16 cellular contexts compared by ENCODE assay signal in genomic region chr3:79618883-79619282, GRCh38.
"Had no signal": no experiment of that assay in that cellular context is flagged by ENCODE, and none has a peak within 500 bp of the region (broad histone marks: within the 10 kb centered on the region; RNA-seq: fewer than 3 reads in every experiment).

No MANE protein-coding gene starts in this region.

- H3K4me1 ChIP-seq: adrenal gland, left ventricle myocardium inferior, tibial nerve had no signal

- H3K9me3 ChIP-seq: neutrophil had no signal

- H3K36me3 Mint-ChIP-seq: activated naive CD4-positive, alpha-beta T cell treated with anti-CD3 and anti-CD28 coated beads, Interleukin-2, amount 10 ng/mL, durations not matched to agents 7 days and 5 days; stimulated activated memory B cell treated with anti-CD40 and anti-IgM and Interleukin-4, amounts not matched to agents 10 μg/mL and 1 μg/mL and 100 μg/mL, for 72 hours; T-cell had no signal

- H3K27ac ChIP-seq: adrenal gland, left ventricle myocardium inferior, neutrophil, tibial nerve had no signal

- H3K4me3 Mint-ChIP-seq: activated CD4-positive, alpha-beta T cell treated with anti-CD3 and anti-CD28 coated beads, Interleukin-2, amount 10 ng/mL, durations not matched to agents 7 days and 5 days; activated naive CD4-positive, alpha-beta T cell treated with anti-CD3 and anti-CD28 coated beads, Interleukin-2, amount 10 ng/mL, durations not matched to agents 7 days and 5 days; activated T-helper 17 cell treated with anti-CD3 and anti-CD28 coated beads, Interleukin-2, amount 50 U/mL, for 72 hours; dendritic cell treated with granulocyte-macrophage colony-stimulating factor and Interleukin-4, amounts not matched to agents 40 ng/mL and 50 ng/mL, for 4 days; effector memory CD8-positive, alpha-beta T cell; naive thymus-derived CD4-positive, alpha-beta T cell; stimulated activated memory B cell treated with anti-CD40 and anti-IgM and Interleukin-4, amounts not matched to agents 10 μg/mL and 1 μg/mL and 100 μg/mL, for 72 hours; T-cell had no signal

- DNase-seq: activated CD4-positive, alpha-beta T cell treated with anti-CD3 and anti-CD28 coated beads, Interleukin-2, amount 10 ng/mL, durations not matched to agents 7 days and 5 days; activated CD8-positive, alpha-beta memory T cell treated with anti-CD3 and anti-CD28 coated beads for 24 hours; activated naive CD4-positive, alpha-beta T cell treated with anti-CD3 and anti-CD28 coated beads, Interleukin-2, amount 10 ng/mL, durations not matched to agents 7 days and 5 days; adrenal gland; effector memory CD8-positive, alpha-beta T cell; hypothalamus; left ventricle myocardium inferior; naive thymus-derived CD4-positive, alpha-beta T cell; posterior cingulate gyrus; right cardiac atrium; T-cell had no signal

- H3K27me3 ChIP-seq: adrenal gland, neutrophil, tibial nerve had no signal

- H3K36me3 ChIP-seq: adrenal gland, left ventricle myocardium inferior, neutrophil, tibial nerve had no signal

- H3K4me3 ChIP-seq: adrenal gland, left ventricle myocardium inferior, tibial nerve had no signal

- H3K4me1 Mint-ChIP-seq: activated CD4-positive, alpha-beta T cell treated with anti-CD3 and anti-CD28 coated beads, Interleukin-2, amount 10 ng/mL, durations not matched to agents 7 days and 5 days; activated naive CD4-positive, alpha-beta T cell treated with anti-CD3 and anti-CD28 coated beads, Interleukin-2, amount 10 ng/mL, durations not matched to agents 7 days and 5 days; activated T-helper 17 cell treated with anti-CD3 and anti-CD28 coated beads, Interleukin-2, amount 50 U/mL, for 72 hours; naive thymus-derived CD4-positive, alpha-beta T cell; stimulated activated memory B cell treated with anti-CD40 and anti-IgM and Interleukin-4, amounts not matched to agents 10 μg/mL and 1 μg/mL and 100 μg/mL, for 72 hours; T-cell had no signal

- H3K27ac Mint-ChIP-seq: activated CD4-positive, alpha-beta T cell treated with anti-CD3 and anti-CD28 coated beads, Interleukin-2, amount 10 ng/mL, durations not matched to agents 7 days and 5 days; activated naive CD4-positive, alpha-beta T cell treated with anti-CD3 and anti-CD28 coated beads, Interleukin-2, amount 10 ng/mL, durations not matched to agents 7 days and 5 days; activated T-helper 17 cell treated with anti-CD3 and anti-CD28 coated beads, Interleukin-2, amount 50 U/mL, for 72 hours; dendritic cell treated with granulocyte-macrophage colony-stimulating factor and Interleukin-4, amounts not matched to agents 40 ng/mL and 50 ng/mL, for 4 days; effector memory CD8-positive, alpha-beta T cell; naive thymus-derived CD4-positive, alpha-beta T cell; stimulated activated memory B cell treated with anti-CD40 and anti-IgM and Interleukin-4, amounts not matched to agents 10 μg/mL and 1 μg/mL and 100 μg/mL, for 72 hours; T-cell had no signal

- H3K27me3 Mint-ChIP-seq: activated CD4-positive, alpha-beta T cell treated with anti-CD3 and anti-CD28 coated beads, Interleukin-2, amount 10 ng/mL, durations not matched to agents 7 days and 5 days; activated naive CD4-positive, alpha-beta T cell treated with anti-CD3 and anti-CD28 coated beads, Interleukin-2, amount 10 ng/mL, durations not matched to agents 7 days and 5 days; activated T-helper 17 cell treated with anti-CD3 and anti-CD28 coated beads, Interleukin-2, amount 50 U/mL, for 72 hours; dendritic cell treated with granulocyte-macrophage colony-stimulating factor and Interleukin-4, amounts not matched to agents 40 ng/mL and 50 ng/mL, for 4 days; effector memory CD8-positive, alpha-beta T cell; naive thymus-derived CD4-positive, alpha-beta T cell; stimulated activated memory B cell treated with anti-CD40 and anti-IgM and Interleukin-4, amounts not matched to agents 10 μg/mL and 1 μg/mL and 100 μg/mL, for 72 hours; T-cell had no signal
